ENCODE assay signal across 11 cellular contexts in the genomic region with DNA sequence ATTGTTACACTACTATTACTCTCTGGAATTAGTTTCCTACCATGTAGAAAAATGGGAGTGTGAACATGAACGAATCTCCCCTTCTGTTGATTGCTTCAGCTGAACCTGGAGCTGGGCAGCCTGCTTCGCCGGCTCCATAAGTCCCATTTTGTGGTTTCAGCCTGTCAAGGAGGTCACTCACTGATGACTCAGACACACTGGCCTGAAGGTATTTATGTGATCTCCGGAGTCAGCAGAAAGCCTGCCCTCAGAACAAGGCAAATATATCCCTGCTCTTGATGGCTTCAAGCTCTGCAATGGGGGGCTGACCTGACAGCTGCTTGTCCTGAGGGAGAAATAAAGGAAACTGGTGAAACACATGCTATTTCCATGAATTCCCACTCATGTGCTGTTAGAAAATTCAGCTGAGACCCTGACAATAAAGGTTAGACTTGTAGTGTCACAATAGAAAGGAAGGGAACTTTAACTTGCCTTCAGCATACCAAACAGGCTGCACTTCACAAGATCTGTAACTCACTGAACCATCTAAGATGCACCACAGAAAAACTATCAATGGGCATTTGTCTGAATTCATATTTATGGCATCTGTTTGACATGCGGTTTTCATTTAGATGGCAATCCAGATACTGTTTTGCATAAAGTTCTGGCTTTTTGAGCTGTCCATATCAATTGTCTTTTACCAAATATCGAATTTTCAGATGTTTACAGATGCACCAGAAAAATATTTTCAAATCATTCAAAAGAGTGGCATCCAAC.
A peak's percentile ranks its signal among the peaks of the same experiment; 100 is the strongest.
DNase-seq lines count a peak whose midpoint lies in the region; ATAC-seq, FAIRE-seq and TF ChIP-seq lines count a peak whose summit lies in the region.
"Had no signal": no experiment of that assay in that cellular context is flagged by ENCODE, and none has a peak within 500 bp of the region (broad histone marks: within the 10 kb centered on the region; RNA-seq: fewer than 3 reads in every experiment).

No MANE protein-coding gene starts in this region.

- H3K4me1 Mint-ChIP-seq in osteocyte (ENCODE audit: unreplicated experiment) = peaks cover 33% of the 10 kb centered on the region

- H2BK5ac ChIP-seq in H1 (ENCODE audit: low read depth, low read length) = no peak overlapping the region

- H3K4me2 ChIP-seq in PC-9 (peak overlapping the region; percentile 58), H1 (ENCODE audit: insufficient read depth in 1 of 2, low read depth in 2 of 2, low read length in 2 of 2) (no peak overlapping the region)

- H3K56ac ChIP-seq in H1 (replicated peaks; ENCODE audit: insufficient read length, low read depth, low read length) = no peak overlapping the region

- H3K36me3 Mint-ChIP-seq in osteocyte (ENCODE audit: unreplicated experiment) = no peaks in the 10 kb centered on the region

- no peak for TF ChIP-seq RAD21 in H1 (IDR thresholded peaks at IDR 0.05 in 1 of 2, conservative IDR thresholded peaks at IDR 0.05 in 1 of 2; ENCODE audit: low read depth in 2 of 2, low read length in 2 of 2)

- H3K4ac ChIP-seq in H1 (replicated peaks; ENCODE audit: insufficient read length, low read depth, low read length) = no peak overlapping the region

- no peak overlapping the region for H4K91ac ChIP-seq in H1 (replicated peaks; ENCODE audit: insufficient read length, low read length)

- H3K18ac ChIP-seq in H1 (ENCODE audit: extremely low read depth, low read length) = no peak overlapping the region

- 82% methylated on average over 6 of the region's 6 CpGs; no CpG with 5 or more reads in 1 of the 2 experiments for WGBS in H1 (ENCODE audit: extremely low coverage in 1 of 2, insufficient coverage in 1 of 2, insufficient read length in 1 of 2, insufficient replicate concordance in 2 of 2, low coverage in 1 of 2, low lambda C conversion rate in 2 of 2, missing lambda C conversion rate in 1 of 2), 2 experiments

- no TSS peak for BruUV-seq in PC-9 (replicated peaks; lab: Mats Ljungman, UMichigan)

- H3K9ac ChIP-seq in H1 (replicated peaks in 1 of 4; ENCODE audit: extremely low read depth in 1 of 4, low read depth in 3 of 4, low read length in 3 of 4) = no peak overlapping the region

- no peaks in the 10 kb centered on the region for H3K27me3 Mint-ChIP-seq in osteocyte (ENCODE audit: unreplicated experiment)

- H3K9me3 ChIP-seq in PC-9 (ENCODE audit: insufficient read depth, low read depth) = peaks cover 8% of the 10 kb centered on the region; the same call in 1 of the 2 replicates
- no peaks in the 10 kb centered on the region for H3K9me3 ChIP-seq in H1 (ENCODE audit: insufficient read depth in 2 of 2, low read depth in 1 of 2, low read length in 1 of 2)

- H2AFZ ChIP-seq in PC-9 = no peak overlapping the region
- H2AFZ ChIP-seq in H1 (ENCODE audit: low read length) = peak overlapping the region; percentile 29; the same call in 1 of the 2 replicates

- no peak for TF ChIP-seq EP300 in H1 (IDR thresholded peaks at IDR 0.05; ENCODE audit: borderline replicate concordance in 1 of 2, low read depth in 2 of 2, low read length in 2 of 2)

- H3K27me3 ChIP-seq in PC-9 (ENCODE audit: insufficient read depth, low read depth) (no peaks in the 10 kb centered on the region), H1 (replicated peaks in 1 of 4; ENCODE audit: control insufficient read depth in 3 of 4, extremely low read depth in 1 of 4, insufficient read depth in 3 of 4, low read length in 3 of 4) (peaks cover 0 to 1% (median 0%) of the 10 kb centered on the region in 4 experiments; a peak in 1 of 7 replicates)

- TF ChIP-seq POLR2A in H1 (IDR thresholded peaks at IDR 0.05; ENCODE audit: control extremely low read depth in 1 of 2, low read depth in 2 of 2, low read length in 2 of 2) = no peak

- H3K79me2 ChIP-seq in PC-9 (ENCODE audit: low read depth) (no peaks in the 10 kb centered on the region), H1 (ENCODE audit: control insufficient read depth in 1 of 2, insufficient read depth in 2 of 2, low read length in 2 of 2) (no peaks in the 10 kb centered on the region)

- H2BK15ac ChIP-seq in H1 (ENCODE audit: low read length) = no peak overlapping the region

- H3K14ac ChIP-seq in H1 (ENCODE audit: insufficient read length) = no peak overlapping the region

- no peaks in the 10 kb centered on the region for H3K36me3 ChIP-seq in PC-9 (ENCODE audit: low read depth)
- H3K36me3 ChIP-seq in H1 (ENCODE audit: control insufficient read depth in 2 of 4, insufficient read depth in 4 of 4, low read length in 3 of 4) = no peaks in the 10 kb centered on the region

- peaks cover 41% of the 10 kb centered on the region for H3F3A ChIP-seq in PC-9 (ENCODE audit: insufficient read depth, low read depth)

- no peaks in the 10 kb centered on the region for H3K9me3 Mint-ChIP-seq in osteocyte (ENCODE audit: unreplicated experiment)

- H3K4me3 ChIP-seq in PC-9 = peak overlapping the region; percentile 7; the same call in 1 of the 2 replicates
- H3K4me3 ChIP-seq in H1 (ENCODE audit: extremely low read depth in 1 of 4, insufficient read depth in 2 of 4, low read depth in 3 of 4, low read length in 4 of 4) = no peak overlapping the region
- H3K4me3 ChIP-seq: skin epidermis had no signal

- ATAC-seq in GM21576 (IDR thresholded peaks at IDR 0.05; ENCODE audit: unreplicated experiment) = no peak
- ATAC-seq in GM19324 (IDR thresholded peaks at IDR 0.05; ENCODE audit: low FRiP score, unreplicated experiment) = no peak

- no peaks in the 10 kb centered on the region for H3K9me2 ChIP-seq in PC-9 (ENCODE audit: insufficient read depth)

- H4K20me1 ChIP-seq in PC-9 (ENCODE audit: insufficient read depth) (no peaks in the 10 kb centered on the region), H1 (replicated peaks in 1 of 2; ENCODE audit: control insufficient read depth in 1 of 2, insufficient read depth in 2 of 2, low read length in 2 of 2) (no peaks in the 10 kb centered on the region)

- POLR2A ChIA-PET in PC-9 (lab: Charles Lee; ENCODE audit: unreplicated experiment) (no interaction called here), H1 (lab: Charles Lee; ENCODE audit: partially characterized antibody) (no interaction called here)

- H3K4me1 ChIP-seq in PC-9 (replicated peaks; ENCODE audit: insufficient read depth) (peaks cover 49% of the 10 kb centered on the region), H1 (replicated peaks in 1 of 4; ENCODE audit: control insufficient read depth in 3 of 4, insufficient read depth in 4 of 4, low read length in 3 of 4) (no peaks in the 10 kb centered on the region)

- H2BK12ac ChIP-seq in H1 (ENCODE audit: low read depth, low read length) = no peak overlapping the region

- in situ Hi-C loops in G401 (cut with HindIII; ENCODE audit: low sequenced_read_pairs) = no loop called here

- H3K4me3 Mint-ChIP-seq in osteocyte (ENCODE audit: unreplicated experiment) = no peak overlapping the region

- CTCF ChIA-PET in PC-9 (lab: Charles Lee) = no interaction called here
- CTCF ChIA-PET in H1 (lab: Charles Lee; ENCODE audit: partially characterized antibody) = interaction anchor here (1.0 to 2.0 kb wide), 4 partner anchors 16 to 168 kb away, joined by 4 to 11 read pairs (median 4); no protein-coding TSS in a partner anchor

- no peak for FAIRE-seq in H1 (lab: Jason Lieb, UNC)
- FAIRE-seq: islet of Langerhans had no signal

- DNase-seq in G401 (ENCODE audit: low spot score) = peak; percentile 5
- peak; percentile 73 to 92 for DNase-seq in PC-9
- no peak for DNase-seq in H1 (ENCODE audit: low read depth in 1 of 2, low spot score in 2 of 2)
- no peak for DNase-seq in osteocyte (ENCODE audit: extremely low spot score, unreplicated experiment)
- no peak for DNase-seq in SKM-1 (lab: John Stamatoyannopoulos, UW; ENCODE audit: unreplicated experiment)
- DNase-seq in occipital lobe (lab: John Stamatoyannopoulos, UW) = no peak
- DNase-seq: activated CD4-positive, alpha-beta T cell treated with anti-CD3 and anti-CD28 coated beads for 1 hour had no signal

- H3K23me2 ChIP-seq in H1 (ENCODE audit: low read depth, low read length) = no peaks in the 10 kb centered on the region

- no peak overlapping the region for H4K5ac ChIP-seq in H1 (ENCODE audit: insufficient read length, low read depth, low read length)

- no peak overlapping the region for H2BK20ac ChIP-seq in H1 (ENCODE audit: low read length)

- no peak overlapping the region for H2AK5ac ChIP-seq in H1 (ENCODE audit: low read depth, low read length)

- TF ChIP-seq CTCF in PC-9 (conservative IDR thresholded peaks at IDR 0.05) (no peak), H1 (IDR thresholded peaks at IDR 0.05; ENCODE audit: control extremely low read depth in 1 of 3, insufficient read depth in 1 of 3, low read depth in 1 of 3, low read length in 3 of 3) (no peak), osteocyte (IDR thresholded peaks at IDR 0.05) (no peak)

- H3K27ac ChIP-seq in PC-9 (peak overlapping the region; percentile 22), H1 (ENCODE audit: low read depth, low read length) (no peak overlapping the region)

- H3K27ac Mint-ChIP-seq in osteocyte (ENCODE audit: unreplicated experiment) = peak overlapping the region; percentile 72

- no peak overlapping the region for H4K8ac ChIP-seq in H1 (ENCODE audit: extremely low read depth, insufficient read depth, low read length)

- no peak overlapping the region for H3K23ac ChIP-seq in H1 (ENCODE audit: insufficient read length)

- no peaks in the 10 kb centered on the region for H3K79me1 ChIP-seq in H1 (ENCODE audit: low read depth, low read length)

- intact Hi-C loops in PC-9 (cut with micrococcal nuclease; ENCODE audit: unreplicated experiment) = loop anchor here (2.0 to 10.0 kb wide), 4 partner anchors 166 to 610 kb away; partner anchors contain the start of gene RSRC1

- H2BK120ac ChIP-seq in H1 (replicated peaks; ENCODE audit: low read depth, low read length) = no peak overlapping the region

TF ChIP-seq in H1, 55 proteins besides CTCF, POLR2A, EP300 and RAD21 (continues in another document):
- TF ChIP-seq TBP (IDR thresholded peaks at IDR 0.05; ENCODE audit: low read depth, low read length) = no peak

Comparison
In these comparisons a context has a peak if more than half of its experiments do, and no peak if none do; other contexts are left out.
1. DNase-seq: peak in G401 (single experiment) and PC-9 (2 of 2); none in H1 (0 of 2), osteocyte (single experiment), SKM-1 (single experiment) and occipital lobe (single experiment).